9 cellular contexts compared by ENCODE assay signal in the genomic region with DNA sequence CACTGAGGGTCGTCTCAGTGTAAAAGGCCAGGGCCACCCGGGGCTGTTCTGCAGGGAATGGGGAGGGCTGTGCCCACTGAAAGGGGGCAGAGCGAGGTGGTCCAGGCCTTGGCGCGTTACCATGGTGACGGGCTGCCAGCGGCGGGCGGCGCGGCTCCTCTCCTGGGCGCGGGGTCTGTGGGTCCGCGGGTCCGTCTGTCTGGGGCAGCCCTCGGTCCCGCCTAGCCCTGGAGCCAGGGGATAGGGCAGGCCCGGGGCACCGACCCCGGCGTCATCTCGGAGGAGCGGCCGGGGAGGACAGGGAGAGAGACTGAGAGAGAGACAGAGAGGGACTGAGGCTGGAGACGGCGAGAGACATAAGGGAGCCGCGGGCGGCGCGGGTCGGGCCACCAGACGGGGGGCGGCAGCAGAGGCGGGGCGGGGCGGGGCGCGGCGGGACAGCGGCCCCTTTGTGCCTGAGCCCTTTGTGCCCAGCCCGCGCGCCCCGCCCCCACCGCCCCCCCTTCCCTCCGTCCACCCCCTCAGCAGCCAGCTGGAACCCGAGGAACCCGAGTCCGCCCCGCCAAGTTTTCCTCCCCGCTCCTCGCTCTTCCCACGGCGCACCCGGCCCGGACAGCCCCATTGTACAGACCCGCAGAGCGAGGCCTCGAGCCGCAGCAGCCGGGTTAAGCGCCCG. TPM values are rescaled to one million over a fixed set of nuclear protein-coding genes. Genes with fewer than 3 reads are reported as not detected.
DNase-seq lines count a peak whose midpoint lies in the region; ATAC-seq and TF ChIP-seq lines count a peak whose summit lies in the region.
"Had no signal": no experiment of that assay in that cellular context is flagged by ENCODE, and none has a peak within 500 bp of the region (broad histone marks: within the 10 kb centered on the region; RNA-seq: fewer than 3 reads in every experiment).

A gene with protein sequence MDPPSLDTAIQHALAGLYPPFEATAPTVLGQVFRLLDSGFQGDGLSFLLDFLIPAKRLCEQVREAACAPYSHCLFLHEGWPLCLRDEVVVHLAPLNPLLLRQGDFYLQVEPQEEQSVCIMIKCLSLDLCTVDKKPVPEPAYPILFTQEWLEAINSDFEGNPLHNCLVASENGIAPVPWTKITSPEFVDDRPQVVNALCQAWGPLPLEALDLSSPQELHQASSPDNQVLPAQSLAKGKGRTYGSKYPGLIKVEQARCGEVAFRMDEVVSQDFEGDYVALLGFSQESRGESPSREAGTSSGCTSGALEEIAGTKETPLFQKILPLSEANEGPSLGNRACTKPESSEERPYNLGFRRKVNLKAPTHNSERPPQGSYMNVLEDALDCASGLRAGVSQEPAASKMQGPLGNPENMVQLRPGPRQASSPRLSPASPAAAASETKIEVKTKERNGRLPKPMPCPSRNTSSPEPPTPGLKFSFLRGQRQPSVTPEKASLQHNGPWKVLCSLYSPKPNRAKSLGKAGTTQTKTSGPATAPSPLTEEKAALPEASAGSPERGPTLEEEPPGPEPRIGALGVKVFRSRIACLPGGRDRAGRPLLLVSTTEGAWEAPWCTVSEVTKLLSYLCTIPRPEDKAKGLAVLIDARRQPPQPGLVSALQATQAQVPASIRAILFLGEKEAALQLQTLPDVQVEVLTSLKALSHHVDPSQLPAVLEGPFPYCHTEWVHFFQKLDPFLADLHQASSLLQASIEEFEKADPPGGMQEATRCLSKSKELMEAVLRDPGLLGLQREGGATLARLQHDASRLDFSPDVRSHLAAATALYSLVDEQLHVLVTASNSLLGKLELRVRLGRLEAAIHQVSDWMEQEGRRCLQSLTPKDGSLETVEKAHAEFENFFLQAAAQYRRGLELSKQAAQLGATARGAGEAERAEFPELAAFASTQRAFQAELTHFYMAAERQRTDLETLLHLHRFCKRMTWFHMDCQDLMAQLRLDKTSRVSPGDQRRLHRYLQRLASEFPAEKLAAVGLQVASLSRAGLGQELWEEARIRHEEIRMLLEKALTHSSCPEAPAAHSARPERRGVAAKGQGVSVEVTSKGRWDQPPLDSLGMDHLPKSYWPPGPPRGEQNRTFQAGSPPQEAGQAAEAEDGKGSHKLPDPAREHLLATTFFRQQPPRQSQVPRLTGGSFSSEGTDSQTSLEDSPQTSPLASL (minus strand): TSS at position 358 of the 676 bp plus-strand sequence. CDS start 235 bp downstream, at position 123.

- peak within 1 kb of the TSS in 1 of 8 donors; percentile 1 for H3K27ac Mint-ChIP-seq in CD8-positive, alpha-beta memory T cell

- CTCF ChIA-PET in CD8-positive, alpha-beta memory T cell (lab: Charles Lee), result no interaction called here

- H3K9me3 Mint-ChIP-seq in CD8-positive, alpha-beta memory T cell, result peaks cover 0 to 2% (median 0%) of the 10 kb centered on the region in 5 donors

- peak within 1 kb of the TSS; percentile 52 for H3K4me3 ChIP-seq in NT2/D1 (ENCODE audit: insufficient read length, low read depth)
- H3K4me3 ChIP-seq in esophagus (ENCODE audit: low read depth in 1 of 2, low read length in 2 of 2), result peak within 1 kb of the TSS; percentile 26 to 41
- peak within 1 kb of the TSS; percentile 46 for H3K4me3 ChIP-seq in suprapubic skin
- no peak within 1 kb of the TSS for H3K4me3 ChIP-seq in CD8-positive, alpha-beta memory T cell (ENCODE audit: low read length)
- H3K4me3 ChIP-seq: SK-N-MC had no signal

- peaks cover 4 to 10% (median 5%) of the 10 kb centered on the region in 3 donors for H3K4me1 Mint-ChIP-seq in CD8-positive, alpha-beta memory T cell

- H3K9ac ChIP-seq in NT2/D1 (ENCODE audit: insufficient read length, low read depth), result peak within 1 kb of the TSS; percentile 71

- H3K27me3 ChIP-seq in NT2/D1 (ENCODE audit: insufficient read depth, insufficient read length) (peaks cover 25% of the 10 kb centered on the region), esophagus (ENCODE audit: control insufficient read depth in 1 of 2, insufficient read depth in 2 of 2, low read length in 2 of 2) (no peaks in the 10 kb centered on the region), suprapubic skin (peaks cover 23% of the 10 kb centered on the region)
- H3K27me3 ChIP-seq in CD8-positive, alpha-beta memory T cell (ENCODE audit: insufficient read depth, low read length, poor library complexity, severe bottlenecking), result no peaks in the 10 kb centered on the region

- no peak for TF ChIP-seq POLR2A in suprapubic skin (IDR thresholded peaks at IDR 0.05)

- H3K4me1 ChIP-seq in NT2/D1 (ENCODE audit: insufficient read depth, insufficient read length) (peaks cover 7% of the 10 kb centered on the region), esophagus (ENCODE audit: control insufficient read depth in 2 of 2, insufficient read depth in 2 of 2, low read length in 1 of 2) (peaks cover 0 to 8% of the 10 kb centered on the region in 2 donors), suprapubic skin (peaks cover 13% of the 10 kb centered on the region)
- no peaks in the 10 kb centered on the region for H3K4me1 ChIP-seq in CD8-positive, alpha-beta memory T cell (ENCODE audit: insufficient read depth, low read length)

- H3K36me3 Mint-ChIP-seq in CD8-positive, alpha-beta memory T cell, result no peaks in the 10 kb centered on the region

- no peaks in the 10 kb centered on the region for H3K36me3 ChIP-seq in NT2/D1 (ENCODE audit: insufficient read depth, insufficient read length, low read length)
- no peaks in the 10 kb centered on the region for H3K36me3 ChIP-seq in esophagus (ENCODE audit: control insufficient read depth in 2 of 2, insufficient read depth in 2 of 2, low read length in 1 of 2)
- no peaks in the 10 kb centered on the region for H3K36me3 ChIP-seq in suprapubic skin
- H3K36me3 ChIP-seq in CD8-positive, alpha-beta memory T cell (ENCODE audit: insufficient read depth, low read length), result no peaks in the 10 kb centered on the region

- H3K4me3 Mint-ChIP-seq in CD8-positive, alpha-beta memory T cell, result peak within 1 kb of the TSS in 1 of 7 donors; percentile 20

- no peak for TF ChIP-seq EP300 in suprapubic skin (IDR thresholded peaks at IDR 0.05)

- H3K9me3 ChIP-seq in NT2/D1 (ENCODE audit: insufficient read depth, low read length) (no peaks in the 10 kb centered on the region), esophagus (ENCODE audit: control insufficient read depth in 2 of 2, insufficient read depth in 1 of 2, low read depth in 1 of 2, low read length in 1 of 2) (no peaks in the 10 kb centered on the region), suprapubic skin (no peaks in the 10 kb centered on the region)
- H3K9me3 ChIP-seq in CD8-positive, alpha-beta memory T cell (ENCODE audit: low read length), result no peaks in the 10 kb centered on the region

- peaks cover 24 to 68% of the 10 kb centered on the region in 2 donors for H3K27me3 Mint-ChIP-seq in CD8-positive, alpha-beta memory T cell

- WGBS in esophagus, 2 donors, result 1 to 5% methylated on average over 40 to 60 of the region's 65 CpGs
- 2% methylated on average over 28 of the region's 65 CpGs for WGBS in suprapubic skin

- DNase-seq in NT2/D1 (ENCODE audit: low read depth, low spot score), result no peak
- peak; percentile 86 for DNase-seq in mesenteric fat pad (ENCODE audit: low spot score)
- DNase-seq in suprapubic skin (ENCODE audit: low spot score in 2 of 2), result peak; percentile 58 to 78
- no peak for DNase-seq in CD8-positive, alpha-beta memory T cell
- no peak for DNase-seq in NCI-H2029 treated with DMSO at 0.1 percent for 48 hours (lab: John Stamatoyannopoulos, UW)
- no peak for DNase-seq in COR-L47 (lab: John Stamatoyannopoulos, UW)

- no peak for ATAC-seq in GM21786 (IDR thresholded peaks at IDR 0.05; ENCODE audit: unreplicated experiment)

- no peak for TF ChIP-seq CTCF in suprapubic skin (IDR thresholded peaks at IDR 0.05)

- POLR2A ChIA-PET in CD8-positive, alpha-beta memory T cell (lab: Charles Lee), result no interaction called here

- H3K27ac ChIP-seq in esophagus (ENCODE audit: low read depth in 2 of 2, low read length in 1 of 2), result peak within 1 kb of the TSS; percentile 71 to 82
- peak within 1 kb of the TSS; percentile 71 for H3K27ac ChIP-seq in suprapubic skin
- H3K27ac ChIP-seq in CD8-positive, alpha-beta memory T cell (ENCODE audit: low read depth, low read length), result no peak within 1 kb of the TSS
- H3K27ac ChIP-seq: SK-N-MC had no signal

RNA-seq across cellular contexts. Expression of the gene that starts here (rescaled TPM):
- polyA plus RNA-seq in esophagus, result 1 to 10 TPM; 1.4 to 1.7 TPM
- 5.6 TPM for total RNA-seq in mesenteric fat pad
- 1 to 10 TPM in 3 of 4 donors, not detected in 1; 1.2 to 3.3 (median 2.0) TPM for total RNA-seq in suprapubic skin
- not detected for total RNA-seq in CD8-positive, alpha-beta memory T cell
- not detected for polyA plus RNA-seq in CD8-positive, alpha-beta memory T cell

Comparison
In these comparisons a context has a peak if more than half of its experiments do, and no peak if none do; other contexts are left out.
1. DNase-seq: peak in mesenteric fat pad (single experiment) and suprapubic skin (2 of 2); none in NT2/D1 (single experiment), CD8-positive, alpha-beta memory T cell (0 of 5), NCI-H2029 treated with DMSO at 0.1 percent for 48 hours (single experiment) and COR-L47 (single experiment).